In the genomic region with DNA sequence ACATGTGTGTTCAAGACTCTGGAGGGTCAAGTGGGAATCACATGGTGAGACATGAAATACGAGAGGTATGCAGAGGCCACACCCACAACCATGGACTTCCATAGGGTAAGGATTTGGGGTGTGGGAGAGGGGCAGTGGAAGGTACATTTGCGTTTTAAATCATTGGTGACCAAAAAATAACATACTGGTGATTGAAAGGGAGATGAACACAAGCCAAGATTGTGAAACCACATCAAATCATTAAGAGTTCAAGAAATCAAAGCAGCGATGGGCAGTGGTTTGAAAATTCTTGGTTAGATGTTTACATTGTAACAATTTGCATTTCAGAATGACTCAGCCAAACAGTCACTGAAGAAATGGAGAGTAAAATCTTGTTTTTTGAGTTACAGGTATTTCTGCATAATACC, we compare ENCODE assay signal across 13 cellular contexts. TPM values are rescaled to one million over a fixed set of nuclear protein-coding genes. Genes with fewer than 3 reads are reported as not detected.
DNase-seq lines count a peak whose midpoint lies in the region; ATAC-seq and TF ChIP-seq lines count a peak whose summit lies in the region.
"Had no signal": no experiment of that assay in that cellular context is flagged by ENCODE, and none has a peak within 500 bp of the region (broad histone marks: within the 10 kb centered on the region; RNA-seq: fewer than 3 reads in every experiment).

No MANE protein-coding gene starts in this region.

- POLR2A ChIA-PET in Caco-2 (lab: Charles Lee), result no interaction called here

- intact Hi-C loops in Caco-2 (cut with micrococcal nuclease; ENCODE audit: unreplicated experiment), result no loop called here

- H3K36me3 Mint-ChIP-seq in Caco-2 (ENCODE audit: insufficient read depth, unreplicated experiment), result peaks cover 7% of the 10 kb centered on the region
- H3K36me3 Mint-ChIP-seq in activated T-helper 17 cell treated with anti-CD3 and anti-CD28 coated beads, Interleukin-2, amount 50 U/mL, for 72 hours (ENCODE audit: low read depth), result peaks cover 47% of the 10 kb centered on the region

- H3K27ac Mint-ChIP-seq in Caco-2 (ENCODE audit: unreplicated experiment), result no peak overlapping the region
- peak overlapping the region; percentile 8 for H3K27ac Mint-ChIP-seq in activated T-helper 17 cell treated with anti-CD3 and anti-CD28 coated beads, Interleukin-2, amount 50 U/mL, for 72 hours

- BruUV-seq in Caco-2 (replicated peaks; lab: Mats Ljungman, UMichigan), result no TSS peak

- H3K4me1 Mint-ChIP-seq in Caco-2 (ENCODE audit: low read depth, unreplicated experiment), result no peaks in the 10 kb centered on the region
- H3K4me1 Mint-ChIP-seq in activated T-helper 17 cell treated with anti-CD3 and anti-CD28 coated beads, Interleukin-2, amount 50 U/mL, for 72 hours, result no peaks in the 10 kb centered on the region

- H3K9me3 Mint-ChIP-seq in Caco-2 (ENCODE audit: unreplicated experiment), result no peaks in the 10 kb centered on the region
- no peaks in the 10 kb centered on the region for H3K9me3 Mint-ChIP-seq in activated T-helper 17 cell treated with anti-CD3 and anti-CD28 coated beads, Interleukin-2, amount 50 U/mL, for 72 hours

- no peaks in the 10 kb centered on the region for H3K27me3 Mint-ChIP-seq in Caco-2 (ENCODE audit: insufficient read depth, unreplicated experiment)
- H3K27me3 Mint-ChIP-seq in activated T-helper 17 cell treated with anti-CD3 and anti-CD28 coated beads, Interleukin-2, amount 50 U/mL, for 72 hours, result peaks cover 7% of the 10 kb centered on the region

- H3K4me3 Mint-ChIP-seq in Caco-2 (ENCODE audit: unreplicated experiment), result peak overlapping the region; percentile 24
- peak overlapping the region; percentile 87 for H3K4me3 Mint-ChIP-seq in activated T-helper 17 cell treated with anti-CD3 and anti-CD28 coated beads, Interleukin-2, amount 50 U/mL, for 72 hours

- no peaks in the 10 kb centered on the region for H3K36me3 ChIP-seq in Caco-2 (ENCODE audit: control insufficient read depth, insufficient read depth, low read length)
- H3K36me3 ChIP-seq in Peyer's patch, result no peaks in the 10 kb centered on the region

- H3K27ac ChIP-seq in Peyer's patch, result no peak overlapping the region
- H3K27ac ChIP-seq: testis had no signal

- CTCF ChIA-PET in Caco-2 (lab: Charles Lee), result no interaction called here

- TF ChIP-seq CTCF in Caco-2 (IDR thresholded peaks at IDR 0.05; ENCODE audit: insufficient read depth in 1 of 2, low read depth in 1 of 2, low read length in 1 of 2, severe bottlenecking in 1 of 2, unreplicated experiment in 1 of 2) (no peak), Peyer's patch (IDR thresholded peaks at IDR 0.05) (no peak)

- H3K4me1 ChIP-seq in Caco-2, result no peaks in the 10 kb centered on the region
- peaks cover 0 to 8% (median 0%) of the 10 kb centered on the region in 4 donors for H3K4me1 ChIP-seq in Peyer's patch
- H3K4me1 ChIP-seq: testis had no signal

- no peak overlapping the region for H3K4me3 ChIP-seq in Caco-2 (ENCODE audit: low read depth, low read length)
- no peak overlapping the region for H3K4me3 ChIP-seq in Peyer's patch
- H3K4me3 ChIP-seq: testis had no signal

- DNase-seq in Caco-2, result no peak
- DNase-seq in H4 (ENCODE audit: low spot score), result peak; percentile 62
- no peak for DNase-seq in left lobe of liver (ENCODE audit: low spot score)
- no peak for DNase-seq in NCI-H1417 treated with DMSO at 0.1 percent for 48 hours (lab: John Stamatoyannopoulos, UW)
- DNase-seq in Peyer's patch, result no peak
- no peak for DNase-seq in effector CD4-positive, alpha-beta T cell
- DNase-seq: anterior cingulate cortex; effector CD8-positive, alpha-beta T cell; left colon; NCI-H226; testis had no signal

- ATAC-seq in activated T-helper 17 cell treated with anti-CD3 and anti-CD28 coated beads, Interleukin-2, amount 50 U/mL, for 72 hours (replicated peaks), result no peak
- peak; percentile 31 for ATAC-seq in left lobe of liver
- no peak for ATAC-seq in HG02973 (IDR thresholded peaks at IDR 0.05; ENCODE audit: unreplicated experiment)
- ATAC-seq: left colon had no signal

- H3K9me3 ChIP-seq in Caco-2 (no peaks in the 10 kb centered on the region), Peyer's patch (no peaks in the 10 kb centered on the region)
- H3K9me3 ChIP-seq: testis had no signal

- no peaks in the 10 kb centered on the region for H3K27me3 ChIP-seq in Caco-2 (replicated peaks; ENCODE audit: control insufficient read depth, insufficient read depth, low read length)
- no peaks in the 10 kb centered on the region for H3K27me3 ChIP-seq in Peyer's patch
- H3K27me3 ChIP-seq: testis had no signal

- TF ChIP-seq POLR2A in Peyer's patch (IDR thresholded peaks at IDR 0.05), result no peak

RNA-seq across cellular contexts. Expression of gene CABYR, which starts 1.9 kb away (rescaled TPM):
- total RNA-seq in Caco-2 (2022), result 3.3 and 4.4 TPM in 2 replicates
- 0.52 TPM in 1 of 2 replicates, not detected in the other for total RNA-seq in H4 (2014; rRNA removed; shearing (Covaris generic))
- 1 to 10 TPM; 4.7 to 5.2 TPM for total RNA-seq in activated T-helper 17 cell treated with anti-CD3 and anti-CD28 coated beads, Interleukin-2, amount 50 U/mL, for 72 hours
- not detected for total RNA-seq in left lobe of liver
- total RNA-seq in Peyer's patch, result under 1 TPM in 1 of 4 donors, not detected in 3; 0.67 TPM
